ENCODE assay signal across 25 cellular contexts in genomic region chr6:75926293-75927168, GRCh38.
DNase-seq lines count a peak whose midpoint lies in the region; ATAC-seq and TF ChIP-seq lines count a peak whose summit lies in the region.
"Had no signal": no experiment of that assay in that cellular context is flagged by ENCODE, and none has a peak within 500 bp of the region (broad histone marks: within the 10 kb centered on the region; RNA-seq: fewer than 3 reads in every experiment).

No MANE protein-coding gene starts in this region.

- TF ChIP-seq CTCF in MM.1S (IDR thresholded peaks at IDR 0.05; ENCODE audit: low read length), result no peak

- no peak overlapping the region for H3K27ac Mint-ChIP-seq in immature natural killer cell
- H3K27ac Mint-ChIP-seq: activated CD8-positive, alpha-beta T cell treated with anti-CD3 and anti-CD28 coated beads for 36 hours; IgD-negative memory B cell had no signal

- no peaks in the 10 kb centered on the region for H3K4me1 Mint-ChIP-seq in immature natural killer cell
- H3K4me1 Mint-ChIP-seq: IgD-negative memory B cell had no signal

- DNase-seq in MM.1S (peak; percentile 73), HT-29 (ENCODE audit: low spot score) (no peak), GM19240 (ENCODE audit: insufficient read length, low spot score) (no peak), immature natural killer cell (no peak)
- DNase-seq: ACHN; activated CD4-positive, CD25-positive, alpha-beta regulatory T cell; activated CD8-positive, alpha-beta T cell treated with anti-CD3 and anti-CD28 coated beads for 36 hours; activated naive CD4-positive, alpha-beta T cell; amygdala; Calu3; dorsolateral prefrontal cortex; foreskin fibroblast; NCI-H1417 treated with DMSO at 0.1 percent for 48 hours; NCI-H524 treated with DMSO at 0.1 percent for 48 hours; stimulated activated CD4-positive, alpha-beta T cell treated with anti-CD3 and anti-CD28 coated beads, Interleukin-1b, Interleukin-23, amount 100 ng/mL, for 48 hours; stimulated activated naive CD8-positive, alpha-beta T cell treated with anti-CD3 and anti-CD28 coated beads, Interleukin-15, Interleukin-2, amounts not matched to agents 100 U/mL and 50 U/mL, for 24 hours; T1000; tibial artery had no signal

- no peaks in the 10 kb centered on the region for H3K27me3 Mint-ChIP-seq in immature natural killer cell (ENCODE audit: low read depth in 3 of 3)
- H3K27me3 Mint-ChIP-seq: IgD-negative memory B cell had no signal

- no peaks in the 10 kb centered on the region for H3K9me3 ChIP-seq in MM.1S (replicated peaks; ENCODE audit: insufficient read depth, low read length)
- H3K9me3 ChIP-seq: BLaER1 treated with 17β-estradiol and CSF1 and Interleukin-3, amounts not matched to agents 10 nM and 100 nM; tibial artery had no signal

- H3F3A ChIP-seq in MM.1S (ENCODE audit: insufficient read depth, low read length), result peaks cover 24% of the 10 kb centered on the region

- no peaks in the 10 kb centered on the region for H3K36me3 Mint-ChIP-seq in immature natural killer cell
- H3K36me3 Mint-ChIP-seq: IgD-negative memory B cell had no signal

- peak overlapping the region; percentile 44 for H3K9ac ChIP-seq in MM.1S (ENCODE audit: low read length)
- H3K9ac ChIP-seq: BLaER1 treated with 17β-estradiol and CSF1 and Interleukin-3, amounts not matched to agents 10 nM and 100 nM had no signal

- peak overlapping the region; percentile 88 for H3K27ac ChIP-seq in MM.1S (ENCODE audit: low read length)
- H3K27ac ChIP-seq: BLaER1 treated with 17β-estradiol and CSF1 and Interleukin-3, amounts not matched to agents 10 nM and 100 nM; dorsolateral prefrontal cortex; epithelial cell of prostate; tibial artery had no signal

- peaks cover 35% of the 10 kb centered on the region for H3K4me1 ChIP-seq in MM.1S (ENCODE audit: low read length)

- no peak overlapping the region for H3K4me3 Mint-ChIP-seq in immature natural killer cell
- H3K4me3 Mint-ChIP-seq: activated CD8-positive, alpha-beta T cell treated with anti-CD3 and anti-CD28 coated beads for 36 hours; IgD-negative memory B cell had no signal

- no peaks in the 10 kb centered on the region for H3K27me3 ChIP-seq in MM.1S (replicated peaks; ENCODE audit: insufficient read depth, low read length)
- H3K27me3 ChIP-seq: BLaER1 treated with 17β-estradiol and CSF1 and Interleukin-3, amounts not matched to agents 10 nM and 100 nM; dorsolateral prefrontal cortex; tibial artery had no signal

- no peaks in the 10 kb centered on the region for H3K79me2 ChIP-seq in MM.1S (ENCODE audit: low read length)

- H3K9me3 Mint-ChIP-seq in immature natural killer cell, result peaks cover 0 to 2% (median 0%) of the 10 kb centered on the region in 6 donors
- H3K9me3 Mint-ChIP-seq: activated CD8-positive, alpha-beta T cell treated with anti-CD3 and anti-CD28 coated beads for 36 hours; IgD-negative memory B cell had no signal

- ATAC-seq in GM18519 (IDR thresholded peaks at IDR 0.05; ENCODE audit: low FRiP score, unreplicated experiment), result peak; percentile 44
- peak; percentile 64 for ATAC-seq in GM21576 (IDR thresholded peaks at IDR 0.05; ENCODE audit: unreplicated experiment)
- ATAC-seq in HG03025 (IDR thresholded peaks at IDR 0.05; ENCODE audit: low FRiP score, unreplicated experiment), result peak; percentile 81
- no peak for ATAC-seq in HG03135 (IDR thresholded peaks at IDR 0.05; ENCODE audit: unreplicated experiment)
- ATAC-seq: activated CD8-positive, alpha-beta T cell treated with anti-CD3 and anti-CD28 coated beads for 36 hours; stimulated activated naive CD8-positive, alpha-beta T cell treated with anti-CD3 and anti-CD28 coated beads, Interleukin-15, Interleukin-2, amounts not matched to agents 100 U/mL and 50 U/mL, for 24 hours had no signal

- no peak overlapping the region for H2AFZ ChIP-seq in MM.1S (ENCODE audit: low read length)

- H3K9me2 ChIP-seq in MM.1S (replicated peaks; ENCODE audit: insufficient read depth, low read length), result no peaks in the 10 kb centered on the region

- no peaks in the 10 kb centered on the region for H3K36me3 ChIP-seq in MM.1S (replicated peaks; ENCODE audit: insufficient read depth, low read length)
- H3K36me3 ChIP-seq: BLaER1 treated with 17β-estradiol and CSF1 and Interleukin-3, amounts not matched to agents 10 nM and 100 nM; tibial artery had no signal

- H3K4me3 ChIP-seq in MM.1S (ENCODE audit: low read length), result no peak overlapping the region; the same call in 1 of the 2 replicates
- H3K4me3 ChIP-seq: BLaER1 treated with 17β-estradiol and CSF1 and Interleukin-3, amounts not matched to agents 10 nM and 100 nM; dorsolateral prefrontal cortex; tibial artery had no signal

- H4K20me1 ChIP-seq in MM.1S (ENCODE audit: insufficient read depth, low read length), result no peaks in the 10 kb centered on the region
- H4K20me1 ChIP-seq: BLaER1 treated with 17β-estradiol and CSF1 and Interleukin-3, amounts not matched to agents 10 nM and 100 nM had no signal

- H3K4me2 ChIP-seq in MM.1S (ENCODE audit: low read depth, low read length), result peak overlapping the region; percentile 47
